In the genomic region with DNA sequence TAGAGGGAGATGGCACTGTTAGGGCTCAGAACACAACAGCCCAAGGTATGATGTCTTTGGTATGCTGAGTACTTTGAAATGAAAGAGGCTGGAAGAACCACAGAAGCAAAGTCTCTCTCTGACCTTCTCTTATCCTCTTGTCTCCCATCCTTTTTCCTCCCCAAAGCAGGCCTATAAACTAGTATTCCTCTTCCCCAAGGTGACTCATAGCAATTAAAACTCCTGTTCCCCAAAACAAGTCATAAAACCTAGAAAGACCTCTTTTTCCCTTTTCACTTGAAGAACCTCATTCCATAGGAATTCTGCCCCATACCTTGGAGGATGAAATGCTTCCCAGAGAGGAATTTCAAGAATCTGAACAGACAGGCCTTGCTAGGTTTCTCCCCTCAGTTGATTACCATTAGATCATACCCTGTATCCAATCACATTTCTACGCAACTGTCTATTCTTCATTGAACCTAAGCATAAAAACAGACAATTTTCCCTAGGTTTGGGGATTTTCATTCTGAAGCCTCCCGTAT, we compare ENCODE assay signal across 9 cellular contexts. TPM values are rescaled to one million over a fixed set of nuclear protein-coding genes. Genes with fewer than 3 reads are reported as not detected.
DNase-seq lines count a peak whose midpoint lies in the region; ATAC-seq and TF ChIP-seq lines count a peak whose summit lies in the region.
"Had no signal": no experiment of that assay in that cellular context is flagged by ENCODE, and none has a peak within 500 bp of the region (broad histone marks: within the 10 kb centered on the region; RNA-seq: fewer than 3 reads in every experiment).

No MANE protein-coding gene starts in this region.

- no peaks in the 10 kb centered on the region for H3K9me3 ChIP-seq in cardiac muscle cell (ENCODE audit: low read depth)
- no peaks in the 10 kb centered on the region for H3K9me3 ChIP-seq in right atrium auricular region
- no peaks in the 10 kb centered on the region for H3K9me3 ChIP-seq in iPS-18c (ENCODE audit: control insufficient read depth, insufficient read depth, low read length)

- H3K4me3 ChIP-seq in cardiac muscle cell: no peak overlapping the region
- no peak overlapping the region for H3K4me3 ChIP-seq in right atrium auricular region
- H3K4me3 ChIP-seq in astrocyte of the spinal cord (ENCODE audit: low read depth, low read length): no peak overlapping the region
- H3K4me3 ChIP-seq in iPS-18c (ENCODE audit: insufficient read depth, low read depth, low read length): peak overlapping the region; percentile 25; the same call in 1 of the 2 replicates

- TF ChIP-seq CTCF in cardiac muscle cell (IDR thresholded peaks at IDR 0.05; ENCODE audit: low read depth, low read length): no peak
- TF ChIP-seq CTCF in right atrium auricular region (IDR thresholded peaks at IDR 0.05): no peak
- no peak for TF ChIP-seq CTCF in astrocyte of the spinal cord (IDR thresholded peaks at IDR 0.05; ENCODE audit: low read depth, low read length)

- DNase-seq in cardiac muscle cell (ENCODE audit: low read depth in 1 of 2, low spot score in 1 of 2) (peak; percentile 8 to 25), right atrium auricular region (ENCODE audit: low spot score) (no peak), astrocyte of the spinal cord (ENCODE audit: low read depth, low spot score) (peak; percentile 17), GOT3 (lab: John Stamatoyannopoulos, UW) (no peak), COLO829 (ENCODE audit: low spot score) (no peak), AML-193 (lab: John Stamatoyannopoulos, UW) (no peak)
- DNase-seq: activated effector memory CD4-positive, alpha-beta T cell treated with anti-CD3 and anti-CD28 coated beads, Interleukin-2, amount 50 U/mL, for 16 hours had no signal

- H3K4me1 ChIP-seq in cardiac muscle cell (ENCODE audit: low read depth): peaks cover 6% of the 10 kb centered on the region
- no peaks in the 10 kb centered on the region for H3K4me1 ChIP-seq in right atrium auricular region

- ATAC-seq in GM19395 (IDR thresholded peaks at IDR 0.05; ENCODE audit: unreplicated experiment): no peak

- H3K27ac ChIP-seq in cardiac muscle cell (peak overlapping the region; percentile 37), right atrium auricular region (no peak overlapping the region)

- in situ Hi-C loops in astrocyte of the spinal cord (cut with HindIII; ENCODE audit: low sequenced_read_pairs): no loop called here

- H3K27me3 ChIP-seq in cardiac muscle cell (no peaks in the 10 kb centered on the region), right atrium auricular region (no peaks in the 10 kb centered on the region)

- no peaks in the 10 kb centered on the region for H3K36me3 ChIP-seq in cardiac muscle cell
- no peaks in the 10 kb centered on the region for H3K36me3 ChIP-seq in right atrium auricular region

RNA-seq across cellular contexts. Expression of a gene that starts 25.7 kb away (rescaled TPM):
- total RNA-seq in cardiac muscle cell (668 and 903 TPM in 2 replicates), right atrium auricular region (1,000 to 10,000 TPM in 1 of 2 donors, 100 to 1,000 TPM in 1; 837 to 1,569 TPM)
- polyA plus RNA-seq in cardiac muscle cell: 1,163 and 1,373 TPM in 2 replicates

RNA-seq across cellular contexts. Expression of a gene that starts 26.2 kb away (rescaled TPM):
- total RNA-seq in cardiac muscle cell: 9.2 and 11.8 TPM in 2 replicates
- polyA plus RNA-seq in cardiac muscle cell: 4.6 and 6.7 TPM in 2 replicates
- 10 to 100 TPM in 1 of 2 donors, 1 to 10 TPM in 1; 8.7 to 12.6 TPM for total RNA-seq in right atrium auricular region

Comparison
In these comparisons a context has a peak if more than half of its experiments do, and no peak if none do; other contexts are left out.
1. DNase-seq: peak in cardiac muscle cell (2 of 2) and astrocyte of the spinal cord (single experiment); none in right atrium auricular region (single experiment), GOT3 (single experiment), COLO829 (single experiment) and AML-193 (0 of 2).